Comparison of ENCODE assay signal across 26 cellular contexts in the genomic region with DNA sequence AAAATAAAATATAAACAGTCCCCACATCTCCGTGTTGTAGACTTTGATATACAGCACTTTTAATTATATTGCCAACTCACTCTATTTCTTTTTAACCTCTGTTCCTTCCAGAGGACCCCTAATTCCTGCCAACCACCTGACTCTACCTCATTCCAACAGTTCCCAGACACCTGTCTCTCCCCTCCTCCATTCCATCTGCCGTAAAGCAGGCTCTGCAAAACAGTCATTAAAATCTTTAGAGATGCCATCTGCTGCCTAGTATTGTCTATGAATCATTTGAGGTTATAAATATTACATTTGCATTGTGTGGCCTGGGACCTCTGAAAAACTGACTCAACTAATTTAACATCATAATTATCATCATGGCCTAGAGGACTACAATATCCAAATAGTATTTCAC.
DNase-seq lines count a peak whose midpoint lies in the region; ATAC-seq, FAIRE-seq and TF ChIP-seq lines count a peak whose summit lies in the region.
"Had no signal": no experiment of that assay in that cellular context is flagged by ENCODE, and none has a peak within 500 bp of the region (broad histone marks: within the 10 kb centered on the region; RNA-seq: fewer than 3 reads in every experiment).

No MANE protein-coding gene starts in this region.

- FAIRE-seq in GM12892 (lab: Jason Lieb, UNC), result no peak

- H3K79me2 ChIP-seq in Karpas-422 (ENCODE audit: low read length), result no peaks in the 10 kb centered on the region

- no peak overlapping the region for H2AFZ ChIP-seq in Karpas-422 (ENCODE audit: low read length)

- ATAC-seq in GM21423 (IDR thresholded peaks at IDR 0.05; ENCODE audit: unreplicated experiment), result no peak
- ATAC-seq: left cardiac atrium had no signal

- no peaks in the 10 kb centered on the region for H3K27me3 ChIP-seq in Karpas-422 (ENCODE audit: low read length)
- no peaks in the 10 kb centered on the region for H3K27me3 ChIP-seq in CD8-positive, alpha-beta memory T cell (ENCODE audit: insufficient read depth, low read length, poor library complexity, severe bottlenecking)
- H3K27me3 ChIP-seq: upper lobe of left lung had no signal

- H3K4me3 ChIP-seq in Karpas-422 (ENCODE audit: low read length) (no peak overlapping the region), fibroblast of mammary gland (ENCODE audit: control insufficient read depth, low read depth, low read length) (no peak overlapping the region)
- no peak overlapping the region for H3K4me3 ChIP-seq in CD8-positive, alpha-beta memory T cell (ENCODE audit: low read length)
- H3K4me3 ChIP-seq: skin epidermis, upper lobe of left lung had no signal

- peak; percentile 79 for DNase-seq in DMS 273 (lab: John Stamatoyannopoulos, UW; ENCODE audit: unreplicated experiment)
- DNase-seq in Karpas-422, result peak; percentile 46
- peak; percentile 93 for DNase-seq in NCI-H69 (lab: John Stamatoyannopoulos, UW)
- peak; percentile 30 for DNase-seq in fibroblast of mammary gland (ENCODE audit: low read depth)
- no peak for DNase-seq in superior temporal gyrus (ENCODE audit: extremely low spot score)
- DNase-seq in GM12892 (ENCODE audit: insufficient read length), result no peak
- no peak for DNase-seq in CD8-positive, alpha-beta memory T cell
- DNase-seq: activated CD4-positive, alpha-beta T cell treated with anti-CD3 and anti-CD28 coated beads, Interleukin-2, amount 50 U/mL, for 48 hours; activated CD8-positive, alpha-beta memory T cell treated with anti-CD3 and anti-CD28 coated beads, Interleukin-2, amount 50 U/mL, for 48 hours; aorta; DMS153; head of caudate nucleus; HFFc6; left cardiac atrium; mammary epithelial cell; MM.1S; NCI-H187; NCI-H510A; OCI-M1; SHP77; upper lobe of left lung had no signal

- no peaks in the 10 kb centered on the region for H4K20me1 ChIP-seq in Karpas-422 (ENCODE audit: insufficient read depth, low read depth, low read length)

- TF ChIP-seq CTCF in fibroblast of mammary gland (conservative IDR thresholded peaks at IDR 0.05; ENCODE audit: control insufficient read depth, insufficient read depth, low read depth, low read length), result no peak

- POLR2A ChIA-PET in CD8-positive, alpha-beta memory T cell (lab: Charles Lee), result no interaction called here

- peaks cover 0 to 12% of the 10 kb centered on the region in 2 donors for H3K27me3 Mint-ChIP-seq in CD8-positive, alpha-beta memory T cell

- no peak overlapping the region for H3K4me2 ChIP-seq in Karpas-422 (ENCODE audit: low read depth, low read length, poor library complexity, severe bottlenecking)

- no peak for TF ChIP-seq POLR2A in GM12892 (IDR thresholded peaks at IDR 0.05; ENCODE audit: low read depth, low read length)

- CTCF ChIA-PET in CD8-positive, alpha-beta memory T cell (lab: Charles Lee), result no interaction called here

- H3K9me2 ChIP-seq in Karpas-422 (replicated peaks; ENCODE audit: insufficient read depth, low read length), result no peaks in the 10 kb centered on the region

- no peaks in the 10 kb centered on the region for H3K9me3 Mint-ChIP-seq in CD8-positive, alpha-beta memory T cell
- H3K9me3 Mint-ChIP-seq: activated T-helper 2 cell treated with anti-CD3 and anti-CD28 coated beads, Interferon-gamma antibody, Interleukin-2, Interleukin-4, amounts not matched to agents 10 μg/mL and 5 μg/mL and 100 μg/mL, durations not matched to agents 14 hours and 24 hours and 36 hours; HFFc6 had no signal

- H3K9me3 ChIP-seq in Karpas-422 (ENCODE audit: low read length), result no peaks in the 10 kb centered on the region
- H3K9me3 ChIP-seq in CD8-positive, alpha-beta memory T cell (ENCODE audit: low read length), result no peaks in the 10 kb centered on the region
- H3K9me3 ChIP-seq: upper lobe of left lung had no signal

- no peaks in the 10 kb centered on the region for H3K36me3 ChIP-seq in Karpas-422 (ENCODE audit: insufficient read depth, low read length)
- H3K36me3 ChIP-seq in CD8-positive, alpha-beta memory T cell (ENCODE audit: insufficient read depth, low read length), result no peaks in the 10 kb centered on the region
- H3K36me3 ChIP-seq: upper lobe of left lung had no signal

- no peak overlapping the region for H3K27ac Mint-ChIP-seq in CD8-positive, alpha-beta memory T cell
- H3K27ac Mint-ChIP-seq: activated naive CD8-positive, alpha-beta T cell; activated T-helper 2 cell treated with anti-CD3 and anti-CD28 coated beads, Interferon-gamma antibody, Interleukin-2, Interleukin-4, amounts not matched to agents 10 μg/mL and 5 μg/mL and 100 μg/mL, durations not matched to agents 14 hours and 24 hours and 36 hours; HFFc6 had no signal

- no peak overlapping the region; the same call in 1 of the 2 replicates for H3K27ac ChIP-seq in Karpas-422 (ENCODE audit: low read length)
- H3K27ac ChIP-seq in CD8-positive, alpha-beta memory T cell (ENCODE audit: low read depth, low read length), result no peak overlapping the region
- H3K27ac ChIP-seq: C4-2B, upper lobe of left lung had no signal

- H3K4me3 Mint-ChIP-seq in CD8-positive, alpha-beta memory T cell, result no peak overlapping the region
- H3K4me3 Mint-ChIP-seq: activated naive CD8-positive, alpha-beta T cell; HFFc6 had no signal

- H3K4me1 Mint-ChIP-seq in CD8-positive, alpha-beta memory T cell, result no peaks in the 10 kb centered on the region

- no peak overlapping the region for H3K9ac ChIP-seq in Karpas-422 (ENCODE audit: low read length)

- no peaks in the 10 kb centered on the region for H3K36me3 Mint-ChIP-seq in CD8-positive, alpha-beta memory T cell
- H3K36me3 Mint-ChIP-seq: activated naive CD8-positive, alpha-beta T cell had no signal

- peaks cover 32% of the 10 kb centered on the region for H3K4me1 ChIP-seq in Karpas-422 (ENCODE audit: low read length)
- no peaks in the 10 kb centered on the region for H3K4me1 ChIP-seq in CD8-positive, alpha-beta memory T cell (ENCODE audit: insufficient read depth, low read length)
- H3K4me1 ChIP-seq: upper lobe of left lung had no signal

Comparison
In these comparisons a context has a peak if more than half of its experiments do, and no peak if none do; other contexts are left out.
1. DNase-seq: peak in DMS 273 (single experiment), Karpas-422 (single experiment), NCI-H69 (single experiment) and fibroblast of mammary gland (single experiment); none in superior temporal gyrus (single experiment), GM12892 (single experiment) and CD8-positive, alpha-beta memory T cell (0 of 5).